Comparison of ENCODE assay signal across 25 cellular contexts in the genomic region with DNA sequence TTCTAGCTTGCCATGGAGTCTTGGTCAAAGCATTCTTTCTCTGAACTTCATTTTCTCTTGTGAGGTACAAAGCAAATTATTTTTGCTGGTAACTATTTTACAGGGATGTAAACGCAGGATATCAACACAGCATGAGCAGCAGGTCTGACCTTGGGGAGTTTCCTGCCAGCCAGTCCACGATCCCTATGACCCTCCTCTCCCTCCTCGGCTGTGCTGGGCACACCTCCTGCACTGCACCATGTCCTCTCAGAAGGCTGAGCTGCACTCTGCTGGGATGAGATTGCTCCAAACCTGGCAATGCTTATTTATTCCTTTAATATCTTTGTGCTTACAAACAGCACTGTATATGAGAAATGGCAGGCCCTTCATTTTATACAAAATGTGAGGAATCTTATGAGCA.
"Had no signal": no experiment of that assay in that cellular context is flagged by ENCODE, and none has a peak within 500 bp of the region (broad histone marks: within the 10 kb centered on the region; RNA-seq: fewer than 3 reads in every experiment).

No MANE protein-coding gene starts in this region.

- ATAC-seq: activated CD8-positive, alpha-beta T cell treated with anti-CD3 and anti-CD28 coated beads, Interleukin-2, amount 10 ng/mL, durations not matched to agents 7 days and 5 days; T-helper 17 cell had no signal

- H3K27me3 ChIP-seq: MG63, Peyer's patch had no signal

- DNase-seq: activated CD4-positive, alpha-beta T cell treated with anti-CD3 and anti-CD28 coated beads for 48 hours; activated CD4-positive, alpha-beta T cell treated with anti-CD3 and anti-CD28 coated beads, Interleukin-2, amount 50 U/mL, for 4 hours; activated CD4-positive, CD25-positive, alpha-beta regulatory T cell treated with anti-CD3 and anti-CD28 coated beads, Interleukin-2, amount 50 U/mL, for 72 hours; activated CD8-positive, alpha-beta memory T cell treated with anti-CD3 and anti-CD28 coated beads, Interleukin-2, amount 50 U/mL, for 48 hours; activated CD8-positive, alpha-beta T cell treated with anti-CD3 and anti-CD28 coated beads, Interleukin-2, amount 10 ng/mL, durations not matched to agents 7 days and 5 days; activated naive CD4-positive, alpha-beta T cell treated with anti-CD3 and anti-CD28 coated beads, Interleukin-2, amount 50 U/mL, for 16 hours; activated naive CD8-positive, alpha-beta T cell treated with anti-CD3 and anti-CD28 coated beads, Interleukin-2, amount 10 ng/mL, durations not matched to agents 7 days and 5 days; activated T-cell treated with anti-CD3 and anti-CD28 coated beads, Interleukin-2, amount 50 U/mL, for 1 hour; aorta; MG63; MV-4-11; NCI-H1105; NCI-H1436; NCI-H1694 treated with DMSO at 0.1 percent for 48 hours; NCI-H2029 treated with DMSO at 0.1 percent for 48 hours; NCI-H510A treated with DMSO at 0.1 percent for 48 hours; NCI-H69; NK-92 treated with Interleukin-12 subunit alpha and Interleukin-12 subunit beta, amount 100 ng/mL, for 24 hours; OCI-M1; Peyer's patch; SHP77; T-helper 17 cell; T-helper 9 cell had no signal

- H3K36me3 ChIP-seq: MG63, Peyer's patch had no signal

- H3K27ac ChIP-seq: KMS-11, Peyer's patch, RWPE1 had no signal

- H3K9ac ChIP-seq: KMS-11 had no signal

- H3K9me3 ChIP-seq: MG63, Peyer's patch had no signal

- H3K4me1 ChIP-seq: Peyer's patch had no signal

- H3K4me3 ChIP-seq: MG63, Peyer's patch had no signal
